Comparison of ENCODE assay signal across 2 cellular contexts in the genomic region with DNA sequence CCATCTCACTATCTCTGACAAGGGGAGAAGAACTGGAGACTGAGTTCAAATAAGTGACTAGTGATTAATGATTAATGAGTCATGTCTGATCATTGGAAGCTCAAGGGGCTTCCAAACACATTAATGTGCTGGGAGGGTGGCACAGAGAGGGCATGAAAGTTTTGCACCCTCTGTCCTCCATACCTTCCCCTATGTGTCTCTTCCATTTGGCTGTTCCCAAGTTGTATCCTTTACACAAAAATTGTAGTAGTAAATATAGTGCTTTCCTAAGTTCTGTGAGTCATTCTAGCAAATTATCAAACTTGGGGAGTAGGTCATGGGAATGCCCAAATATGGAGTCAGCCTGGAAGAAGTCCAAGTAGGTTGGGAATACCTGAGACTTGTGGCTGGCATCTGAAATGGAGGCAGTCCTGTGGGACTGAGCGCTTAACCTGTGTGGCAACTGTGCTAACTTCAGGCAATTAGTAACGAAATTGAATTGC.
TF ChIP-seq lines count a peak whose summit lies in the region.

No MANE protein-coding gene starts in this region.

TF ChIP-seq in HCT116, 20 proteins besides CTCF, POLR2A, EP300 and RAD21:
- TF ChIP-seq ELF1 (IDR thresholded peaks at IDR 0.05; ENCODE audit: borderline replicate concordance, low read depth) (no peak), ZNF274 (IDR thresholded peaks at IDR 0.05; ENCODE audit: low read depth, low read length) (no peak), YY1 (IDR thresholded peaks at IDR 0.05; ENCODE audit: extremely low read depth, insufficient replicate concordance, low read depth, low read length) (peak; percentile 77), CBX3 (IDR thresholded peaks at IDR 0.05; ENCODE audit: low read depth) (no peak), SRF (IDR thresholded peaks at IDR 0.05; ENCODE audit: low read depth) (peak; percentile 100), ATF3 (IDR thresholded peaks at IDR 0.05) (no peak), JUND (IDR thresholded peaks at IDR 0.05) (peak; percentile 23; the same call in 1 of the 2 replicates), POLR2AphosphoS5 (IDR thresholded peaks at IDR 0.05; ENCODE audit: low read depth, low read length) (peak; percentile 50; the same call in 1 of the 2 replicates), FOSL1 (IDR thresholded peaks at IDR 0.05; ENCODE audit: low read depth) (peak; percentile 49; the same call in 1 of the 2 replicates), SP1 (IDR thresholded peaks at IDR 0.05; ENCODE audit: low read depth) (0 out of 2 replicates have a peak, but pooled peaks have one; percentile 16)

TF ChIP-seq in GM12878, 131 proteins besides CTCF, POLR2A, EP300 and RAD21:
- TF ChIP-seq RELB (IDR thresholded peaks at IDR 0.05; ENCODE audit: low read depth), result no peak
- TF ChIP-seq IKZF1 (conservative IDR thresholded peaks at IDR 0.05), result 0 out of 2 replicates have a peak, but pooled peaks have one; percentile 37
- no peak for TF ChIP-seq ZZZ3 (IDR thresholded peaks at IDR 0.05; ENCODE audit: control insufficient read depth, insufficient read length, low read depth)
- TF ChIP-seq IKZF2 (IDR thresholded peaks at IDR 0.05), result peak in 1 of 2 experiments; percentile 47; a peak in 2 of 4 replicates
- no peak for TF ChIP-seq BRCA1 (IDR thresholded peaks at IDR 0.05; ENCODE audit: low read depth, low read length)
- no peak for TF ChIP-seq SREBF1 (IDR thresholded peaks at IDR 0.05; ENCODE audit: low read length)
- no peak for TF ChIP-seq SIN3A (IDR thresholded peaks at IDR 0.05; ENCODE audit: low read depth, low read length)
- TF ChIP-seq MXI1 (IDR thresholded peaks at IDR 0.05; ENCODE audit: low read depth, low read length), result no peak
- TF ChIP-seq, protein P1, sequence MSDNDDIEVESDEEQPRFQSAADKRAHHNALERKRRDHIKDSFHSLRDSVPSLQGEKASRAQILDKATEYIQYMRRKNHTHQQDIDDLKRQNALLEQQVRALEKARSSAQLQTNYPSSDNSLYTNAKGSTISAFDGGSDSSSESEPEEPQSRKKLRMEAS (IDR thresholded peaks at IDR 0.05; ENCODE audit: low read depth, low read length), result no peak
- peak; percentile 29; the same call in 1 of the 2 replicates for TF ChIP-seq ATF7 (IDR thresholded peaks at IDR 0.05; ENCODE audit: low read depth)
- TF ChIP-seq SMARCA5 (IDR thresholded peaks at IDR 0.05), result no peak
- no peak for TF ChIP-seq ESRRA (IDR thresholded peaks at IDR 0.05; ENCODE audit: low read length)
- TF ChIP-seq RBBP5 (conservative IDR thresholded peaks at IDR 0.05), result no peak
- no peak for TF ChIP-seq KLF5 (IDR thresholded peaks at IDR 0.05; ENCODE audit: partially characterized antibody)
- TF ChIP-seq SRF (IDR thresholded peaks at IDR 0.05; ENCODE audit: low read depth in 2 of 2, low read length in 2 of 2), result peak; percentile 13 to 70; a peak in 2 of 4 replicates
- TF ChIP-seq NR2F1 (conservative IDR thresholded peaks at IDR 0.05), result no peak
- no peak for TF ChIP-seq HSF1 (IDR thresholded peaks at IDR 0.05; ENCODE audit: low read depth, low read length)
- TF ChIP-seq SREBF2 (IDR thresholded peaks at IDR 0.05; ENCODE audit: low read length), result no peak
- no peak for TF ChIP-seq BMI1 (IDR thresholded peaks at IDR 0.05; ENCODE audit: borderline replicate concordance)
- no peak for TF ChIP-seq ZBED1 (IDR thresholded peaks at IDR 0.05; ENCODE audit: borderline replicate concordance)
- TF ChIP-seq SUPT20H (IDR thresholded peaks at IDR 0.05; ENCODE audit: borderline replicate concordance, control insufficient read depth, low read depth, low read length), result no peak
- no peak for TF ChIP-seq TAF1 (IDR thresholded peaks at IDR 0.05; ENCODE audit: borderline replicate concordance, low read depth, low read length)
